ENCODE assay signal across 7 cellular contexts in the genomic region with DNA sequence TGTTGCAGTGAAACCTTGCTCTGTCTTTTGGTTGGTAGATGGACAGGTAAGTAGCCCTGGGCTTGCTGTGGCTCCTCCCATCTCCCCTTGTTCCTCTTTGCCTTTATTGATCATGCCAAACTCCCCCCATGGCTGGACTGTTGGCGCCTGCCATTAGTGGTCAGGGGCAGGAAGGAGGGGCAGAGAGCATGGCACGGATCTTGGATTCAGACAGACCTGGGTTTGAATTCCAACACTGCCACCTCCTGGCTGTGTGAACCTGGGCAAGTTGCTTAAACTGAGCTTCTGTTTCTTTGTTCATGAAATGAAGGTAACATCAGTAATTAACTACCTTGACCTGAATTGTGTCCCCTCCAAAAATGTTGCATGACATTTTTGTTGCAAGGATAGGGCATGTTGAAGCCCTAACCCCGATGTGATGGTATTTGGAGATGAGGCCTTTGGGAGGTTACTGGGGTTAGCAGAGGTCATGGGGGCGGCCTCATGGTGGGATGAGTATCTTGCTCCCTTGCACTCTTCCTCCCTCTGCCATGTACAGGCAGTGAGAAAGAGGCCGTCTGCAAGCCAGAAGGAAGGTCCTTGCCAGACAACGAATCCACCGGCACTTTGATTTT. TPM values are rescaled to one million over a fixed set of nuclear protein-coding genes. Genes with fewer than 3 reads are reported as not detected.
DNase-seq lines count a peak whose midpoint lies in the region; ATAC-seq and TF ChIP-seq lines count a peak whose summit lies in the region.

No MANE protein-coding gene starts in this region.

- ATAC-seq in HCT116 (0 out of 2 replicates have a peak, but pooled peaks have one; percentile 19), GM18520 (IDR thresholded peaks at IDR 0.05; ENCODE audit: unreplicated experiment) (no peak)

- RAD21 ChIA-PET in HCT116 (lab: Charles Lee; ENCODE audit: low non-redundant PET in 1 of 2, low total read pairs in 2 of 2, uncharacterized antibody in 2 of 2, unreplicated experiment in 2 of 2) = interaction anchor here (1.0 to 2.7 kb wide), 8 partner anchors 250 to 319 kb away, joined by 3 to 12 read pairs (median 4); no protein-coding TSS in a partner anchor

- intact Hi-C loops in HCT116 (cut with micrococcal nuclease) (loop anchor here (1.0 to 10.0 kb wide), 4 partner anchors 252 to 522 kb away; no protein-coding TSS in a partner anchor), colonic mucosa (cut with DNase I) (loop anchor here (10.0 kb wide), 1 partner anchor 110 kb away; no protein-coding TSS in a partner anchor)

- no peak for TF ChIP-seq POLR2A in HCT116 (IDR thresholded peaks at IDR 0.05; ENCODE audit: borderline replicate concordance, extremely low read depth, insufficient read depth, insufficient read length)

- TF ChIP-seq EP300 in neural cell (conservative IDR thresholded peaks at IDR 0.05; ENCODE audit: poor library complexity, severe bottlenecking) = no peak

- POLR2A ChIA-PET in HCT116 (lab: Charles Lee) = interaction anchor here (0.7 kb wide), 1 partner anchor 312 kb away, joined by 5 read pairs; no protein-coding TSS in a partner anchor

- H4K20me1 ChIP-seq in HCT116 (ENCODE audit: insufficient read depth) = no peaks in the 10 kb centered on the region
- no peaks in the 10 kb centered on the region for H4K20me1 ChIP-seq in neural cell (ENCODE audit: insufficient read depth)

- H3K27me3 ChIP-seq in HCT116 (ENCODE audit: insufficient read depth, low read length) = no peaks in the 10 kb centered on the region
- H3K27me3 ChIP-seq in colonic mucosa = no peaks in the 10 kb centered on the region
- H3K27me3 ChIP-seq in neural cell (ENCODE audit: insufficient read depth, low read depth, low read length) = peaks cover 3% of the 10 kb centered on the region

- H3K79me2 ChIP-seq in HCT116 (ENCODE audit: insufficient read depth, low read length) (no peaks in the 10 kb centered on the region), neural cell (replicated peaks; ENCODE audit: insufficient read depth, low read length) (no peaks in the 10 kb centered on the region)

- CTCF ChIA-PET in HCT116 (lab: Charles Lee) = interaction anchor here (0.6 to 4.1 kb wide), 17 partner anchors 8 to 520 kb away, joined by 3 to 62 read pairs (median 4); no protein-coding TSS in a partner anchor

- H3K9me2 ChIP-seq in HCT116 (ENCODE audit: insufficient read depth) = no peaks in the 10 kb centered on the region
- H3K9me2 ChIP-seq in neural cell (ENCODE audit: insufficient read depth, low read length) = no peaks in the 10 kb centered on the region

- H3K4me1 ChIP-seq in HCT116 (ENCODE audit: control insufficient read depth in 1 of 2, insufficient read depth in 2 of 2, low read length in 2 of 2) = peaks cover 6 to 19% of the 10 kb centered on the region in 2 experiments; a peak in 3 of 4 replicates
- peaks cover 4% of the 10 kb centered on the region for H3K4me1 ChIP-seq in colonic mucosa

- H3K4me3 ChIP-seq in HCT116 (replicated peaks in 1 of 2; ENCODE audit: low read depth in 1 of 2, low read length in 2 of 2) (no peak overlapping the region), colonic mucosa (no peak overlapping the region), neural cell (ENCODE audit: low read length) (no peak overlapping the region)

- TF ChIP-seq CTCF in HCT116 (IDR thresholded peaks at IDR 0.05 in 2 of 3, conservative IDR thresholded peaks at IDR 0.05 in 1 of 3; ENCODE audit: borderline replicate concordance in 1 of 3, insufficient read depth in 1 of 3, low read depth in 2 of 3, low read length in 2 of 3) (peak in 2 of 3 experiments; percentile 75 to 85; a peak in 4 of 6 replicates), colonic mucosa (IDR thresholded peaks at IDR 0.05) (peak; percentile 34), neural cell (IDR thresholded peaks at IDR 0.05; ENCODE audit: poor library complexity, severe bottlenecking) (peak; percentile 70)

- H3F3A ChIP-seq in neural cell (ENCODE audit: insufficient read depth, low read length, poor library complexity, severe bottlenecking) = no peaks in the 10 kb centered on the region

- DNase-seq in ELR (ENCODE audit: low read depth) = peak; percentile 30
- peak; percentile 67 for DNase-seq in HCT116 (ENCODE audit: low read depth, low spot score)
- DNase-seq in NCI-H69 (lab: John Stamatoyannopoulos, UW) = peak; percentile 60
- peak; percentile 67 for DNase-seq in colonic mucosa
- no peak for DNase-seq in GOT3 (lab: John Stamatoyannopoulos, UW)

- H3K27ac ChIP-seq in HCT116 (ENCODE audit: low read depth, low read length) (no peak overlapping the region), colonic mucosa (no peak overlapping the region), neural cell (ENCODE audit: low read length) (no peak overlapping the region)

- H2AFZ ChIP-seq in HCT116 (ENCODE audit: low read depth, low read length, poor library complexity, severe bottlenecking) (no peak overlapping the region), neural cell (ENCODE audit: low read depth, low read length) (no peak overlapping the region)

- TF ChIP-seq RAD21 in HCT116 (IDR thresholded peaks at IDR 0.05; ENCODE audit: low read depth) = no peak
- peak; percentile 74 for TF ChIP-seq RAD21 in neural cell (conservative IDR thresholded peaks at IDR 0.05)

- BruUV-seq in HCT116 (replicated peaks; lab: Mats Ljungman, UMichigan) = no TSS peak

- H3K9me3 ChIP-seq in HCT116 (ENCODE audit: control insufficient read depth in 1 of 2, insufficient read depth in 1 of 2, low read depth in 1 of 2, low read length in 2 of 2) (no peaks in the 10 kb centered on the region), colonic mucosa (no peaks in the 10 kb centered on the region), neural cell (ENCODE audit: low read length) (no peaks in the 10 kb centered on the region)

- H3K4me2 ChIP-seq in HCT116 (ENCODE audit: low read length) = no peak overlapping the region
- H3K4me2 ChIP-seq in neural cell (ENCODE audit: low read length) = no peak overlapping the region

- H3K36me3 ChIP-seq in HCT116 (ENCODE audit: control insufficient read depth in 1 of 2, insufficient read depth in 2 of 2, low read length in 2 of 2) (no peaks in the 10 kb centered on the region), colonic mucosa (no peaks in the 10 kb centered on the region), neural cell (ENCODE audit: insufficient read depth, low read length) (no peaks in the 10 kb centered on the region)

- H3K9ac ChIP-seq in HCT116 (ENCODE audit: low read length) = no peak overlapping the region
- H3K9ac ChIP-seq in colonic mucosa (ENCODE audit: low read depth in 2 of 2, low read length in 2 of 2) = no peak overlapping the region
- H3K9ac ChIP-seq in neural cell (ENCODE audit: low read length) = no peak overlapping the region

TF ChIP-seq in HCT116, 20 proteins besides CTCF, POLR2A, EP300 and RAD21 (continues in another document):
- TF ChIP-seq, protein P1, sequence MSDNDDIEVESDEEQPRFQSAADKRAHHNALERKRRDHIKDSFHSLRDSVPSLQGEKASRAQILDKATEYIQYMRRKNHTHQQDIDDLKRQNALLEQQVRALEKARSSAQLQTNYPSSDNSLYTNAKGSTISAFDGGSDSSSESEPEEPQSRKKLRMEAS (IDR thresholded peaks at IDR 0.05) = no peak
- TF ChIP-seq ZNF274 (IDR thresholded peaks at IDR 0.05; ENCODE audit: low read depth, low read length) = no peak

TF ChIP-seq in neural cell, 6 proteins besides CTCF, POLR2A, EP300 and RAD21:
- TF ChIP-seq EZH2 (IDR thresholded peaks at IDR 0.05; ENCODE audit: borderline replicate concordance, insufficient read depth, low read length, poor library complexity, severe bottlenecking) (no peak), MXI1 (conservative IDR thresholded peaks at IDR 0.05; ENCODE audit: poor library complexity, severe bottlenecking) (no peak), TAF1 (IDR thresholded peaks at IDR 0.05; ENCODE audit: low read depth) (no peak), POLR2AphosphoS5 (IDR thresholded peaks at IDR 0.05) (no peak), SMC3 (conservative IDR thresholded peaks at IDR 0.05; ENCODE audit: poor library complexity) (peak; percentile 81)
- TF ChIP-seq, protein P2, sequence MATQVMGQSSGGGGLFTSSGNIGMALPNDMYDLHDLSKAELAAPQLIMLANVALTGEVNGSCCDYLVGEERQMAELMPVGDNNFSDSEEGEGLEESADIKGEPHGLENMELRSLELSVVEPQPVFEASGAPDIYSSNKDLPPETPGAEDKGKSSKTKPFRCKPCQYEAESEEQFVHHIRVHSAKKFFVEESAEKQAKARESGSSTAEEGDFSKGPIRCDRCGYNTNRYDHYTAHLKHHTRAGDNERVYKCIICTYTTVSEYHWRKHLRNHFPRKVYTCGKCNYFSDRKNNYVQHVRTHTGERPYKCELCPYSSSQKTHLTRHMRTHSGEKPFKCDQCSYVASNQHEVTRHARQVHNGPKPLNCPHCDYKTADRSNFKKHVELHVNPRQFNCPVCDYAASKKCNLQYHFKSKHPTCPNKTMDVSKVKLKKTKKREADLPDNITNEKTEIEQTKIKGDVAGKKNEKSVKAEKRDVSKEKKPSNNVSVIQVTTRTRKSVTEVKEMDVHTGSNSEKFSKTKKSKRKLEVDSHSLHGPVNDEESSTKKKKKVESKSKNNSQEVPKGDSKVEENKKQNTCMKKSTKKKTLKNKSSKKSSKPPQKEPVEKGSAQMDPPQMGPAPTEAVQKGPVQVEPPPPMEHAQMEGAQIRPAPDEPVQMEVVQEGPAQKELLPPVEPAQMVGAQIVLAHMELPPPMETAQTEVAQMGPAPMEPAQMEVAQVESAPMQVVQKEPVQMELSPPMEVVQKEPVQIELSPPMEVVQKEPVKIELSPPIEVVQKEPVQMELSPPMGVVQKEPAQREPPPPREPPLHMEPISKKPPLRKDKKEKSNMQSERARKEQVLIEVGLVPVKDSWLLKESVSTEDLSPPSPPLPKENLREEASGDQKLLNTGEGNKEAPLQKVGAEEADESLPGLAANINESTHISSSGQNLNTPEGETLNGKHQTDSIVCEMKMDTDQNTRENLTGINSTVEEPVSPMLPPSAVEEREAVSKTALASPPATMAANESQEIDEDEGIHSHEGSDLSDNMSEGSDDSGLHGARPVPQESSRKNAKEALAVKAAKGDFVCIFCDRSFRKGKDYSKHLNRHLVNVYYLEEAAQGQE (IDR thresholded peaks at IDR 0.05; ENCODE audit: borderline replicate concordance) = no peak

RNA-seq across cellular contexts. Expression of a gene that starts 6.0 kb away (rescaled TPM):
- 2.2 TPM for total RNA-seq in HCT116 (2021; ENCODE audit: unreplicated experiment)
- 1.2 and 1.7 TPM in 2 replicates for polyA plus RNA-seq in HCT116 (2012)
- total RNA-seq in colonic mucosa = 1 to 10 TPM; 4.3 to 6.8 TPM
- not detected in 2 replicates for polyA plus RNA-seq in neural cell
- not detected in 2 replicates for polyA minus RNA-seq in neural cell
